Comparison of ENCODE assay signal across 11 cellular contexts in genomic region chr4:7759221-7759620, GRCh38.
DNase-seq lines count a peak whose midpoint lies in the region; ATAC-seq and TF ChIP-seq lines count a peak whose summit lies in the region.
"Had no signal": no experiment of that assay in that cellular context is flagged by ENCODE, and none has a peak within 500 bp of the region (broad histone marks: within the 10 kb centered on the region; RNA-seq: fewer than 3 reads in every experiment).

No MANE protein-coding gene starts in this region.

- H3K4me2 ChIP-seq in PC-9: no peak overlapping the region

- no peak for TF ChIP-seq CTCF in stomach (IDR thresholded peaks at IDR 0.05)
- no peak for TF ChIP-seq CTCF in PC-9 (conservative IDR thresholded peaks at IDR 0.05)
- TF ChIP-seq CTCF in endodermal cell (conservative IDR thresholded peaks at IDR 0.05): no peak

- WGBS in stomach, 5 donors: 62 to 81% (median 73%) methylated on average over 12 of the region's 12 CpGs
- 86 to 88% methylated on average over 12 of the region's 12 CpGs for WGBS in endodermal cell (ENCODE audit: insufficient coverage in 1 of 2, insufficient read length in 1 of 2), 2 experiments

- no peaks in the 10 kb centered on the region for H3K27me3 Mint-ChIP-seq in activated CD8-positive, alpha-beta T cell treated with anti-CD3 and anti-CD28 coated beads, Interleukin-2, amount 10 ng/mL, durations not matched to agents 7 days and 5 days (ENCODE audit: low read depth)
- H3K27me3 Mint-ChIP-seq in effector memory CD8-positive, alpha-beta T cell: no peaks in the 10 kb centered on the region
- no peaks in the 10 kb centered on the region for H3K27me3 Mint-ChIP-seq in endodermal cell (ENCODE audit: insufficient read depth)

- peak overlapping the region; percentile 94 for H3K27ac Mint-ChIP-seq in activated CD8-positive, alpha-beta T cell treated with anti-CD3 and anti-CD28 coated beads, Interleukin-2, amount 10 ng/mL, durations not matched to agents 7 days and 5 days
- peak overlapping the region; percentile 96 to 98 for H3K27ac Mint-ChIP-seq in effector memory CD8-positive, alpha-beta T cell
- no peak overlapping the region for H3K27ac Mint-ChIP-seq in endodermal cell

- peak; percentile 82 for DNase-seq in activated CD8-positive, alpha-beta T cell treated with anti-CD3 and anti-CD28 coated beads, Interleukin-2, amount 10 ng/mL, durations not matched to agents 7 days and 5 days
- peak; percentile 47 to 63 (median 51) for DNase-seq in effector memory CD8-positive, alpha-beta T cell
- peak; percentile 40 to 47 for DNase-seq in stimulated activated CD8-positive, alpha-beta memory T cell treated with anti-CD3 and anti-CD28 coated beads, Interleukin-4, amount 100 ng/mL, for 4 hours (ENCODE audit: low read depth in 2 of 2, low spot score in 1 of 2)
- no peak for DNase-seq in stomach
- DNase-seq in PC-9: no peak
- no peak for DNase-seq in endodermal cell
- no peak for DNase-seq in middle frontal gyrus (ENCODE audit: extremely low spot score, low spot score)
- DNase-seq: islet precursor cell, KG1, SHP77 treated with DMSO at 0.1 percent for 48 hours had no signal

- POLR2A ChIA-PET in activated CD8-positive, alpha-beta T cell treated with anti-CD3 and anti-CD28 coated beads, Interleukin-2, amount 10 ng/mL, durations not matched to agents 7 days and 5 days (lab: Charles Lee): interaction anchor here (0.9 kb wide), 1 partner anchor 10 kb away, joined by 3 read pairs; no protein-coding TSS in a partner anchor
- POLR2A ChIA-PET in PC-9 (lab: Charles Lee; ENCODE audit: unreplicated experiment): no interaction called here

- H3K9me3 Mint-ChIP-seq in activated CD8-positive, alpha-beta T cell treated with anti-CD3 and anti-CD28 coated beads, Interleukin-2, amount 10 ng/mL, durations not matched to agents 7 days and 5 days (ENCODE audit: insufficient read depth): no peaks in the 10 kb centered on the region
- H3K9me3 Mint-ChIP-seq in effector memory CD8-positive, alpha-beta T cell: no peaks in the 10 kb centered on the region
- H3K9me3 Mint-ChIP-seq in endodermal cell: no peaks in the 10 kb centered on the region

- BruUV-seq in PC-9 (replicated peaks; lab: Mats Ljungman, UMichigan): no TSS peak

- H3K4me1 ChIP-seq in stomach: no peaks in the 10 kb centered on the region
- peaks cover 17% of the 10 kb centered on the region; the same call in 1 of the 2 replicates for H3K4me1 ChIP-seq in PC-9 (replicated peaks; ENCODE audit: insufficient read depth)
- no peaks in the 10 kb centered on the region for H3K4me1 ChIP-seq in endodermal cell (ENCODE audit: control insufficient read depth, insufficient read depth, low read length)

- no peaks in the 10 kb centered on the region for H3K9me2 ChIP-seq in PC-9 (ENCODE audit: insufficient read depth)

- H3K36me3 ChIP-seq in stomach: peaks cover 7 to 51% (median 43%) of the 10 kb centered on the region in 4 donors
- no peaks in the 10 kb centered on the region; the same call in 1 of the 2 replicates for H3K36me3 ChIP-seq in PC-9 (ENCODE audit: low read depth)
- H3K36me3 ChIP-seq in endodermal cell (ENCODE audit: control insufficient read depth, insufficient read depth, low read length): peaks cover 37% of the 10 kb centered on the region

- H3K27ac ChIP-seq in stomach: no peak overlapping the region
- no peak overlapping the region for H3K27ac ChIP-seq in PC-9
- no peak overlapping the region for H3K27ac ChIP-seq in endodermal cell (ENCODE audit: low read depth, low read length)

- CTCF ChIA-PET in activated CD8-positive, alpha-beta T cell treated with anti-CD3 and anti-CD28 coated beads, Interleukin-2, amount 10 ng/mL, durations not matched to agents 7 days and 5 days (lab: Charles Lee): interaction anchor here (0.9 to 5.9 kb wide), 2 partner anchors 42 to 46 kb away, joined by 4 to 66 read pairs; no protein-coding TSS in a partner anchor
- CTCF ChIA-PET in PC-9 (lab: Charles Lee): interaction anchor here (1.0 kb wide), 1 partner anchor 11 kb away, joined by 3 read pairs; no protein-coding TSS in a partner anchor

- peaks cover 42% of the 10 kb centered on the region for H3K4me1 Mint-ChIP-seq in activated CD8-positive, alpha-beta T cell treated with anti-CD3 and anti-CD28 coated beads, Interleukin-2, amount 10 ng/mL, durations not matched to agents 7 days and 5 days (ENCODE audit: low read depth)
- H3K4me1 Mint-ChIP-seq in effector memory CD8-positive, alpha-beta T cell (ENCODE audit: low read depth in 2 of 2): peaks cover 5 to 13% of the 10 kb centered on the region in 2 donors
- H3K4me1 Mint-ChIP-seq in endodermal cell: peaks cover 4% of the 10 kb centered on the region

- H3K4me3 Mint-ChIP-seq in activated CD8-positive, alpha-beta T cell treated with anti-CD3 and anti-CD28 coated beads, Interleukin-2, amount 10 ng/mL, durations not matched to agents 7 days and 5 days: peak overlapping the region; percentile 62
- H3K4me3 Mint-ChIP-seq in effector memory CD8-positive, alpha-beta T cell: peak overlapping the region; percentile 80 to 81
- H3K4me3 Mint-ChIP-seq in endodermal cell: no peak overlapping the region

- H3F3A ChIP-seq in PC-9 (ENCODE audit: insufficient read depth, low read depth): peaks cover 45% of the 10 kb centered on the region; the same call in 1 of the 2 replicates

- TF ChIP-seq EP300 in stomach (IDR thresholded peaks at IDR 0.05): no peak

- peak; percentile 39 for ATAC-seq in HG03520 (IDR thresholded peaks at IDR 0.05; ENCODE audit: unreplicated experiment)
- peak; percentile 93 for ATAC-seq in activated CD8-positive, alpha-beta T cell treated with anti-CD3 and anti-CD28 coated beads, Interleukin-2, amount 10 ng/mL, durations not matched to agents 7 days and 5 days
- peak; percentile 96 for ATAC-seq in effector memory CD8-positive, alpha-beta T cell (replicated peaks)

- H3K36me3 Mint-ChIP-seq in activated CD8-positive, alpha-beta T cell treated with anti-CD3 and anti-CD28 coated beads, Interleukin-2, amount 10 ng/mL, durations not matched to agents 7 days and 5 days (ENCODE audit: low read depth): no peaks in the 10 kb centered on the region
- no peaks in the 10 kb centered on the region for H3K36me3 Mint-ChIP-seq in effector memory CD8-positive, alpha-beta T cell (ENCODE audit: insufficient read depth)
- H3K36me3 Mint-ChIP-seq in endodermal cell (ENCODE audit: low read depth): peaks cover 18% of the 10 kb centered on the region

- H2AFZ ChIP-seq in PC-9: no peak overlapping the region

- no peak overlapping the region for H3K9ac ChIP-seq in endodermal cell (ENCODE audit: extremely low read depth, low read length, poor library complexity, severe bottlenecking)

- H3K79me2 ChIP-seq in PC-9 (ENCODE audit: low read depth): peaks cover 100% of the 10 kb centered on the region

- no peak overlapping the region for H3K4me3 ChIP-seq in stomach
- H3K4me3 ChIP-seq in PC-9: no peak overlapping the region
- H3K4me3 ChIP-seq in endodermal cell (ENCODE audit: low read length): no peak overlapping the region

- intact Hi-C loops in stomach (cut with DNase I; ENCODE audit: low total_unique reads): no loop called here
- intact Hi-C loops in PC-9 (cut with micrococcal nuclease; ENCODE audit: unreplicated experiment): loop anchor here (5.0 to 10.0 kb wide), 2 partner anchors 104 to 567 kb away; partner anchors contain the start of gene SORCS2

- no peaks in the 10 kb centered on the region for H3K9me3 ChIP-seq in stomach
- H3K9me3 ChIP-seq in PC-9 (ENCODE audit: insufficient read depth, low read depth): no peaks in the 10 kb centered on the region
- no peaks in the 10 kb centered on the region for H3K9me3 ChIP-seq in endodermal cell (ENCODE audit: control insufficient read depth, low read length)

- no peak for TF ChIP-seq POLR2A in stomach (IDR thresholded peaks at IDR 0.05)

- peaks cover 96% of the 10 kb centered on the region for H4K20me1 ChIP-seq in PC-9 (ENCODE audit: insufficient read depth)

- no peaks in the 10 kb centered on the region for H3K27me3 ChIP-seq in stomach
- no peaks in the 10 kb centered on the region for H3K27me3 ChIP-seq in PC-9 (ENCODE audit: insufficient read depth, low read depth)
- H3K27me3 ChIP-seq in endodermal cell (ENCODE audit: control insufficient read depth, insufficient read depth, low read length, poor library complexity, severe bottlenecking): no peaks in the 10 kb centered on the region

Comparison
In these comparisons a context has a peak if more than half of its experiments do, and no peak if none do; other contexts are left out.
1. ATAC-seq: peak in every context shown above with its lines; median percentile 96 in effector memory CD8-positive, alpha-beta T cell; 93 in activated CD8-positive, alpha-beta T cell treated with anti-CD3 and anti-CD28 coated beads, Interleukin-2, amount 10 ng/mL, durations not matched to agents 7 days and 5 days; 39 in HG03520.
2. DNase-seq: peak in activated CD8-positive, alpha-beta T cell treated with anti-CD3 and anti-CD28 coated beads, Interleukin-2, amount 10 ng/mL, durations not matched to agents 7 days and 5 days (single experiment), effector memory CD8-positive, alpha-beta T cell (3 of 3) and stimulated activated CD8-positive, alpha-beta memory T cell treated with anti-CD3 and anti-CD28 coated beads, Interleukin-4, amount 100 ng/mL, for 4 hours (2 of 2); none in stomach (single experiment), PC-9 (0 of 2), endodermal cell (single experiment) and middle frontal gyrus (single experiment).